ENCODE assay signal across 1 cellular context in genomic region chr7:150368884-150369739, GRCh38.
TF ChIP-seq lines count a peak whose summit lies in the region.

No MANE protein-coding gene starts in this region.

TF ChIP-seq in GM12878, 131 proteins besides CTCF, POLR2A, EP300 and RAD21 (continued from another document and continues in another):
- peak; percentile 59; the same call in 1 of the 2 replicates for TF ChIP-seq RELB (IDR thresholded peaks at IDR 0.05; ENCODE audit: low read depth)
- TF ChIP-seq STAT3 (IDR thresholded peaks at IDR 0.05; ENCODE audit: low read depth, low read length): no peak
- TF ChIP-seq NFXL1 (IDR thresholded peaks at IDR 0.05; ENCODE audit: borderline replicate concordance): no peak
- TF ChIP-seq ZNF384 (IDR thresholded peaks at IDR 0.05; ENCODE audit: borderline replicate concordance, low read depth, low read length): no peak
- TF ChIP-seq GABPA (IDR thresholded peaks at IDR 0.05; ENCODE audit: low read depth): no peak
- TF ChIP-seq ASH2L (IDR thresholded peaks at IDR 0.05; ENCODE audit: borderline replicate concordance, low read depth): no peak
- TF ChIP-seq SKIL (IDR thresholded peaks at IDR 0.05; ENCODE audit: low read depth, poor library complexity, severe bottlenecking): peak; percentile 60
- no peak for TF ChIP-seq MYC (IDR thresholded peaks at IDR 0.05; ENCODE audit: insufficient read depth, insufficient read length, insufficient replicate concordance, low read length, severe bottlenecking)
- no peak; the same call in 1 of the 2 replicates for TF ChIP-seq IRF4 (IDR thresholded peaks at IDR 0.05; ENCODE audit: low read depth, low read length)
- TF ChIP-seq ZNF687 (IDR thresholded peaks at IDR 0.05): peak; percentile 35; the same call in 1 of the 2 replicates
- no peak for TF ChIP-seq TARDBP (IDR thresholded peaks at IDR 0.05; ENCODE audit: borderline replicate concordance)
- TF ChIP-seq RBBP5 (conservative IDR thresholded peaks at IDR 0.05): no peak
- peak; percentile 41 for TF ChIP-seq PKNOX1 (IDR thresholded peaks at IDR 0.05)
- no peak for TF ChIP-seq ZNF217 (IDR thresholded peaks at IDR 0.05)
- TF ChIP-seq SREBF1 (IDR thresholded peaks at IDR 0.05; ENCODE audit: low read length): no peak
- no peak; the same call in 1 of the 2 replicates for TF ChIP-seq FOXM1 (IDR thresholded peaks at IDR 0.05; ENCODE audit: low read depth, low read length)
- no peak for TF ChIP-seq ZSCAN29 (IDR thresholded peaks at IDR 0.05)
- TF ChIP-seq ZBTB11 (CRISPR knock-in tag; IDR thresholded peaks at IDR 0.05): no peak
- TF ChIP-seq SIN3A (IDR thresholded peaks at IDR 0.05; ENCODE audit: low read depth, low read length): peak; percentile 56; the same call in 1 of the 2 replicates
- peak; percentile 90 for TF ChIP-seq MLLT1 (IDR thresholded peaks at IDR 0.05)
- TF ChIP-seq FOS (IDR thresholded peaks at IDR 0.05; ENCODE audit: borderline replicate concordance, extremely low read depth, insufficient read length): no peak
- TF ChIP-seq TBL1XR1 (IDR thresholded peaks at IDR 0.05; ENCODE audit: low read depth, low read length): no peak
- TF ChIP-seq SMAD1 (IDR thresholded peaks at IDR 0.05; ENCODE audit: low read depth, partially characterized antibody): no peak
- TF ChIP-seq NR2C1 (IDR thresholded peaks at IDR 0.05): no peak
- TF ChIP-seq SMC3 (IDR thresholded peaks at IDR 0.05; ENCODE audit: borderline replicate concordance, low read length): no peak
- TF ChIP-seq NR2C2 (IDR thresholded peaks at IDR 0.05; ENCODE audit: borderline replicate concordance, control insufficient read depth, insufficient read length, low read depth): no peak
- TF ChIP-seq ZNF207 (IDR thresholded peaks at IDR 0.05; ENCODE audit: borderline replicate concordance): peak; percentile 63
- no peak for TF ChIP-seq BCL3 (IDR thresholded peaks at IDR 0.05; ENCODE audit: borderline replicate concordance, insufficient read depth, low read depth, low read length, poor library complexity, severe bottlenecking)
- TF ChIP-seq LARP7 (IDR thresholded peaks at IDR 0.05): no peak
- no peak for TF ChIP-seq CUX1 (IDR thresholded peaks at IDR 0.05; ENCODE audit: insufficient replicate concordance, low read depth, low read length)
- TF ChIP-seq CBFB (IDR thresholded peaks at IDR 0.05; ENCODE audit: low read depth): peak; percentile 64
